3 cellular contexts compared by ENCODE assay signal in the genomic region with DNA sequence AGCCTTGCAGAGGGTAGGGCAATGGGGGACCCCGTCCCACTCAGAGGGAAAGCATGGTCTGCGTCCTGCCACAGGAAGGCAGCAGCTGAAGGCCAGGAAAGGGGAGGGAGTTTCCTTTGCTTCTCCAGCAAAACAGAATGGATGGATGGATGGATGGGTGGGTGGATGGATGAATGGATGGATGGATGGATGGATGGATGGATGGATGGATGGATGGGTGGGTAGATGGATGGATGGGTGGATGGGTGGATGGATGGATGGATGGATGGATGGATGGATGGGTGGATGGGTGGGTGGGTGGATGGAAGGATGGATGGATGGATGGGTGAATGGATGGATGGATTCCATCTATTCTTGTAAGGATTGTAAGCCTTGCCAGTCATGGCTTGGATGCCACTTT. TPM values are rescaled to one million over a fixed set of nuclear protein-coding genes. Genes with fewer than 3 reads are reported as not detected.
"Had no signal": no experiment of that assay in that cellular context is flagged by ENCODE, and none has a peak within 500 bp of the region (broad histone marks: within the 10 kb centered on the region; RNA-seq: fewer than 3 reads in every experiment).

No MANE protein-coding gene starts in this region.

RNA-seq across cellular contexts. Expression of a gene that starts 59.3 kb away (rescaled TPM):
- total RNA-seq: HFFc6, HT1080 had no signal
- polyA plus RNA-seq: IgD-negative memory B cell had no signal
